ENCODE assay signal across 11 cellular contexts in genomic region chr13:97274782-97275252, GRCh38. TPM values are rescaled to one million over a fixed set of nuclear protein-coding genes. Genes with fewer than 3 reads are reported as not detected.
DNase-seq lines count a peak whose midpoint lies in the region; ATAC-seq and TF ChIP-seq lines count a peak whose summit lies in the region.
"Had no signal": no experiment of that assay in that cellular context is flagged by ENCODE, and none has a peak within 500 bp of the region (broad histone marks: within the 10 kb centered on the region; RNA-seq: fewer than 3 reads in every experiment).

No MANE protein-coding gene starts in this region.

- H3K36me3 ChIP-seq in brain microvascular endothelial cell (replicated peaks): peaks cover 9% of the 10 kb centered on the region
- peaks cover 0 to 10% (median 3%) of the 10 kb centered on the region in 4 donors for H3K36me3 ChIP-seq in liver (ENCODE audit: control insufficient read depth in 4 of 4, insufficient read depth in 3 of 4, low read depth in 1 of 4, low read length in 3 of 4)
- H3K36me3 ChIP-seq in uterus: no peaks in the 10 kb centered on the region

- peak overlapping the region; percentile 89 for H3K27ac ChIP-seq in brain microvascular endothelial cell
- H3K27ac ChIP-seq in liver (ENCODE audit: low read depth in 1 of 2, low read length in 2 of 2): peak overlapping the region; percentile 82 to 83
- peak overlapping the region; percentile 71 to 72 for H3K27ac ChIP-seq in uterus

- H3K9ac ChIP-seq in liver (ENCODE audit: low read depth in 1 of 2, low read length in 2 of 2): peak overlapping the region; percentile 38 to 53

- intact Hi-C loops in uterus (cut with DNase I; ENCODE audit: low total_unique reads): no loop called here

- peaks cover 6 to 19% of the 10 kb centered on the region in 2 donors for H3K36me3 Mint-ChIP-seq in activated T-cell treated with anti-CD3 and anti-CD28 coated beads, Interleukin-2, amount 50 U/mL, for 72 hours (ENCODE audit: insufficient read depth in 2 of 2)

- no peak overlapping the region for H3K4me3 Mint-ChIP-seq in activated T-cell treated with anti-CD3 and anti-CD28 coated beads, Interleukin-2, amount 50 U/mL, for 72 hours
- H3K4me3 Mint-ChIP-seq: naive thymus-derived CD8-positive, alpha-beta T cell had no signal

- in situ Hi-C loops in brain microvascular endothelial cell (cut with HindIII; ENCODE audit: low pct_ligation_motif_present, low sequenced_read_pairs): no loop called here

- H3K27me3 ChIP-seq in brain microvascular endothelial cell (replicated peaks) (no peaks in the 10 kb centered on the region), liver (ENCODE audit: control insufficient read depth in 4 of 4, insufficient read depth in 4 of 4, low read length in 3 of 4) (no peaks in the 10 kb centered on the region), uterus (no peaks in the 10 kb centered on the region)

- H3K9me3 ChIP-seq in liver (ENCODE audit: control insufficient read depth in 4 of 4, low read length in 3 of 4) (no peaks in the 10 kb centered on the region), uterus (no peaks in the 10 kb centered on the region)

- TF ChIP-seq RAD21 in liver (IDR thresholded peaks at IDR 0.05): no peak

- no peak for TF ChIP-seq POLR2A in uterus (IDR thresholded peaks at IDR 0.05)

- no peak for TF ChIP-seq CTCF in brain microvascular endothelial cell (IDR thresholded peaks at IDR 0.05; ENCODE audit: low read depth, low read length, missing control alignments)
- no peak for TF ChIP-seq CTCF in liver (IDR thresholded peaks at IDR 0.05; ENCODE audit: low read depth, low read length, missing input control)
- no peak for TF ChIP-seq CTCF in uterus (IDR thresholded peaks at IDR 0.05)

- H3K4me3 ChIP-seq in brain microvascular endothelial cell (ENCODE audit: low read depth, low read length) (no peak overlapping the region), liver (ENCODE audit: low read depth in 1 of 3, low read length in 3 of 3) (no peak overlapping the region), uterus (no peak overlapping the region)

- 23% methylated on average over 3 of the region's 3 CpGs for WGBS in liver

- peak overlapping the region; percentile 13 for H3K27ac Mint-ChIP-seq in activated T-cell treated with anti-CD3 and anti-CD28 coated beads, Interleukin-2, amount 50 U/mL, for 72 hours
- H3K27ac Mint-ChIP-seq: naive thymus-derived CD8-positive, alpha-beta T cell had no signal

- no peak for DNase-seq in activated T-cell treated with anti-CD3 and anti-CD28 coated beads, Interleukin-2, amount 50 U/mL, for 72 hours
- no peak for DNase-seq in activated T-cell treated with anti-CD3 and anti-CD28 coated beads, Interleukin-2, amount 50 U/mL, for 1 hour
- DNase-seq in brain microvascular endothelial cell: no peak
- DNase-seq in uterus: no peak
- no peak for DNase-seq in NCI-H82 treated with DMSO at 0.1 percent for 48 hours (lab: John Stamatoyannopoulos, UW; ENCODE audit: unreplicated experiment)
- DNase-seq: activated T-cell treated with anti-CD3 and anti-CD28 coated beads, Interleukin-2, amount 50 U/mL, for 48 hours; naive thymus-derived CD8-positive, alpha-beta T cell; NCI-H2171 had no signal

- no peak for ATAC-seq in activated T-cell treated with anti-CD3 and anti-CD28 coated beads, Interleukin-2, amount 50 U/mL, for 72 hours (replicated peaks in 1 of 2)
- ATAC-seq in GM19324 (IDR thresholded peaks at IDR 0.05; ENCODE audit: low FRiP score, unreplicated experiment) (no peak), HG02571 (IDR thresholded peaks at IDR 0.05; ENCODE audit: unreplicated experiment) (no peak)
- ATAC-seq: naive thymus-derived CD8-positive, alpha-beta T cell had no signal

- no peaks in the 10 kb centered on the region for H3K27me3 Mint-ChIP-seq in activated T-cell treated with anti-CD3 and anti-CD28 coated beads, Interleukin-2, amount 50 U/mL, for 72 hours (ENCODE audit: low read depth)
- H3K27me3 Mint-ChIP-seq: naive thymus-derived CD8-positive, alpha-beta T cell had no signal

- H3K4me1 ChIP-seq in liver (ENCODE audit: control insufficient read depth in 4 of 4, insufficient read depth in 4 of 4, low read length in 3 of 4) (peaks cover 4 to 54% (median 30%) of the 10 kb centered on the region in 4 donors), uterus (peaks cover 4 to 25% of the 10 kb centered on the region in 2 donors)

- no peaks in the 10 kb centered on the region for H3K9me3 Mint-ChIP-seq in activated T-cell treated with anti-CD3 and anti-CD28 coated beads, Interleukin-2, amount 50 U/mL, for 72 hours

- H3K4me1 Mint-ChIP-seq in activated T-cell treated with anti-CD3 and anti-CD28 coated beads, Interleukin-2, amount 50 U/mL, for 72 hours (ENCODE audit: low read depth): peaks cover 36% of the 10 kb centered on the region

TF ChIP-seq in liver, 16 proteins besides CTCF, POLR2A, EP300 and RAD21:
- TF ChIP-seq EGR1 (IDR thresholded peaks at IDR 0.05; ENCODE audit: low read depth in 2 of 2): no peak
- peak in 1 of 2 donors; percentile 13 for TF ChIP-seq GABPA (IDR thresholded peaks at IDR 0.05 in 1 of 2, conservative IDR thresholded peaks at IDR 0.05 in 1 of 2)
- TF ChIP-seq RXRA (IDR thresholded peaks at IDR 0.05): no peak
- TF ChIP-seq TAF1 (conservative IDR thresholded peaks at IDR 0.05): no peak
- peak in 1 of 2 donors; percentile 2 for TF ChIP-seq JUND (IDR thresholded peaks at IDR 0.05)
- TF ChIP-seq REST (IDR thresholded peaks at IDR 0.05): no peak
- TF ChIP-seq FOXA2 (IDR thresholded peaks at IDR 0.05): peak; percentile 51
- TF ChIP-seq FOXA1 (IDR thresholded peaks at IDR 0.05): no peak
- TF ChIP-seq MAX (IDR thresholded peaks at IDR 0.05): no peak
- TF ChIP-seq YY1 (IDR thresholded peaks at IDR 0.05): no peak
- TF ChIP-seq ZBTB33 (IDR thresholded peaks at IDR 0.05): no peak
- no peak for TF ChIP-seq NR2F2 (IDR thresholded peaks at IDR 0.05)
- TF ChIP-seq ATF3 (IDR thresholded peaks at IDR 0.05): no peak
- TF ChIP-seq HNF4A (conservative IDR thresholded peaks at IDR 0.05): no peak
- TF ChIP-seq HNF4G (IDR thresholded peaks at IDR 0.05): no peak
- TF ChIP-seq SP1 (IDR thresholded peaks at IDR 0.05): no peak

RNA-seq across cellular contexts. Expression of gene MBNL2, which starts 52.7 kb away (rescaled TPM):
- 10 to 100 TPM; 14.9 to 26.9 TPM for total RNA-seq in activated T-cell treated with anti-CD3 and anti-CD28 coated beads, Interleukin-2, amount 50 U/mL, for 72 hours
- total RNA-seq in liver (10 to 100 TPM; 16.0 to 49.6 TPM), uterus (100 to 1,000 TPM in 1 of 4 donors, 10 to 100 TPM in 3; 50.7 to 115 (median 72.0) TPM)
- 10 to 100 TPM; 32.5 to 41.0 TPM for polyA plus RNA-seq in liver
